Comparison of ENCODE assay signal across 28 cellular contexts in the genomic region with DNA sequence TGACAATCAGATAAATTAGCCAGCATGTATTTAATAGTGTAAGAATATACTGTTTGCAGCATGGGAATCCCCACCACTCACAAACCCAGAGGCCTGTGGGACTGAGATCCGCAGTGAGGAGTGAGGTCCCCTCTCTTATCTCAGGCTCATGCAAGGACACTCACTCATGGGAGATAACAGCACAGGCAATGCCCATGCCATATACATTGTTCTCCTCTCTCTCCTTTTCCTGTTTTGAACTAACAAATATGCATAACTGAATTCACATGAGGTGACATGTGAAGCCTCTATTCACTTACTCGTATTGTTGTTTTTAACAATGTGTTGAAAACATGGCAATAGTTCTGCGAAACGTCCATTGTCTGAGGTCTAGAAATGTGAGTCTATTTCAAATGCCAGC.
"Had no signal": no experiment of that assay in that cellular context is flagged by ENCODE, and none has a peak within 500 bp of the region (broad histone marks: within the 10 kb centered on the region; RNA-seq: fewer than 3 reads in every experiment).

No MANE protein-coding gene starts in this region.

- H3K4me3 Mint-ChIP-seq: memory B cell; naive B cell; nephron; stimulated activated naive B cell treated with anti-CD40 and anti-IgM and Interleukin-4, amounts not matched to agents 10 μg/mL and 1 μg/mL and 100 μg/mL, for 72 hours had no signal

- H3K27ac ChIP-seq: coronary artery, epithelial cell of prostate, foreskin keratinocyte, left ventricle myocardium inferior, lower lobe of right lung, pancreas, right lobe of liver, thoracic aorta had no signal

- H3K27me3 ChIP-seq: esophagus squamous epithelium, foreskin keratinocyte, hepatocyte, pancreas, right lobe of liver, spleen, stomach, transverse colon had no signal

- H3K36me3 ChIP-seq: spleen, thoracic aorta had no signal

- H3K4me1 ChIP-seq: lower lobe of right lung, pancreas, spleen had no signal

- H3K4me3 ChIP-seq: coronary artery, esophagus squamous epithelium, hepatocyte, left ventricle myocardium inferior, lower lobe of right lung, pancreas, right lobe of liver, spleen, stomach, thoracic aorta, transverse colon had no signal

- DNase-seq: effector memory CD4-positive, alpha-beta T cell; esophagus squamous epithelium; foreskin keratinocyte; kidney; left cardiac atrium; left ventricle myocardium inferior; lower lobe of right lung; midbrain; naive B cell; occipital lobe; pancreas; retina; right lobe of liver; spleen; stimulated activated CD4-positive, alpha-beta T cell treated with anti-CD3 and anti-CD28 coated beads, Interleukin-15, amount 100 ng/mL, for 24 hours; stimulated activated CD4-positive, alpha-beta T cell treated with anti-CD3 and anti-CD28 coated beads, Interleukin-1b, Interleukin-23, amount 100 ng/mL, for 48 hours; stimulated activated CD4-positive, alpha-beta T cell treated with anti-CD3 and anti-CD28 coated beads, Interleukin-4, amount 100 ng/mL, for 24 hours; stimulated activated naive B cell treated with anti-CD40 and anti-IgM and Interleukin-4, amounts not matched to agents 10 μg/mL and 1 μg/mL and 100 μg/mL, for 72 hours; stomach; substantia nigra; transverse colon had no signal

- H3K27me3 Mint-ChIP-seq: progenitor cell of endocrine pancreas had no signal

- ATAC-seq: foreskin keratinocyte; left cardiac atrium; lower lobe of right lung; pancreas; right lobe of liver; stimulated activated naive B cell treated with anti-CD40 and anti-IgM and Interleukin-4, amounts not matched to agents 10 μg/mL and 1 μg/mL and 100 μg/mL, for 72 hours had no signal

- H3K4me1 Mint-ChIP-seq: memory B cell; naive B cell; stimulated activated naive B cell treated with anti-CD40 and anti-IgM and Interleukin-4, amounts not matched to agents 10 μg/mL and 1 μg/mL and 100 μg/mL, for 72 hours had no signal

- H3K27ac Mint-ChIP-seq: memory B cell; naive B cell; progenitor cell of endocrine pancreas; stimulated activated naive B cell treated with anti-CD40 and anti-IgM and Interleukin-4, amounts not matched to agents 10 μg/mL and 1 μg/mL and 100 μg/mL, for 72 hours had no signal

- H3K36me3 Mint-ChIP-seq: memory B cell; naive B cell; stimulated activated naive B cell treated with anti-CD40 and anti-IgM and Interleukin-4, amounts not matched to agents 10 μg/mL and 1 μg/mL and 100 μg/mL, for 72 hours had no signal

- H3K4me2 ChIP-seq: hepatocyte had no signal

- H3K9me3 Mint-ChIP-seq: memory B cell, naive B cell, nephron had no signal
